In the genomic region with DNA sequence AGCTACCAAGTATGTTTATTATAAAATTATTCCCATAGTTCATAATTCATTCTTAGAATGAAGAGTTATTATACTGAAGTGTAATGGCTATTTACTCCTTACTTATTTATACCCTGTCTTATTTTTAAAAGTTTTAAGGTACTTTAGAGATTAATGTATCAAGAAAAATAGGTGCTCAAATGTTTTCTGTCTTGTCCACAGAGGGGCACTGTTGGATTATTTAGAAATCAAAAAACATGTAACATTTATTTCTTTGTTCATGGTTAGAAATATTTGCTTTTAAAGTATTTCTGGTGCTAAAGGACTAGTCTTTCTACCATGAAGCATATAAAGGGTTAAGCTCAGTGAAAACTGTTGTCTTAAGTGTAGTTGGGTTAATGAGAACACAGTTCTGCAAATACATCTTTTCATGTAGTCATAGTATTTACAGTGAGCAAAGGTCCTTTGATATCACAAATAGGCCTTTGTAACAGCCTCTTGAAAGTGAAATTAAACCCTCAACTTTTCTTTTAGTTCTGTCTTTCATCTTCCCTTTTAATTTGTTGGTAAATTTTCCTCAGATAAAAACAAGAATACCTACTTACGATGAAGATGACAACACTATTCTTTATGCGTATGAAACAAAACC, we compare ENCODE assay signal across 2 cellular contexts.
TF ChIP-seq lines count a peak whose summit lies in the region.

No MANE protein-coding gene starts in this region.

TF ChIP-seq in IMR-90, 13 proteins besides CTCF, POLR2A, EP300 and RAD21:
- TF ChIP-seq FOS (IDR thresholded peaks at IDR 0.05; ENCODE audit: low read depth, low read length) (no peak), MXI1 (IDR thresholded peaks at IDR 0.05; ENCODE audit: borderline replicate concordance, low read depth, low read length) (no peak)

TF ChIP-seq in GM12878, 131 proteins besides CTCF, POLR2A, EP300 and RAD21:
- no peak for TF ChIP-seq GABPA (IDR thresholded peaks at IDR 0.05; ENCODE audit: low read depth)
- TF ChIP-seq, protein P1, sequence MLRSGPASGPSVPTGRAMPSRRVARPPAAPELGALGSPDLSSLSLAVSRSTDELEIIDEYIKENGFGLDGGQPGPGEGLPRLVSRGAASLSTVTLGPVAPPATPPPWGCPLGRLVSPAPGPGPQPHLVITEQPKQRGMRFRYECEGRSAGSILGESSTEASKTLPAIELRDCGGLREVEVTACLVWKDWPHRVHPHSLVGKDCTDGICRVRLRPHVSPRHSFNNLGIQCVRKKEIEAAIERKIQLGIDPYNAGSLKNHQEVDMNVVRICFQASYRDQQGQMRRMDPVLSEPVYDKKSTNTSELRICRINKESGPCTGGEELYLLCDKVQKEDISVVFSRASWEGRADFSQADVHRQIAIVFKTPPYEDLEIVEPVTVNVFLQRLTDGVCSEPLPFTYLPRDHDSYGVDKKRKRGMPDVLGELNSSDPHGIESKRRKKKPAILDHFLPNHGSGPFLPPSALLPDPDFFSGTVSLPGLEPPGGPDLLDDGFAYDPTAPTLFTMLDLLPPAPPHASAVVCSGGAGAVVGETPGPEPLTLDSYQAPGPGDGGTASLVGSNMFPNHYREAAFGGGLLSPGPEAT (IDR thresholded peaks at IDR 0.05; ENCODE audit: low read depth), result no peak
- TF ChIP-seq CHD4 (IDR thresholded peaks at IDR 0.05), result no peak
- TF ChIP-seq, protein P2, sequence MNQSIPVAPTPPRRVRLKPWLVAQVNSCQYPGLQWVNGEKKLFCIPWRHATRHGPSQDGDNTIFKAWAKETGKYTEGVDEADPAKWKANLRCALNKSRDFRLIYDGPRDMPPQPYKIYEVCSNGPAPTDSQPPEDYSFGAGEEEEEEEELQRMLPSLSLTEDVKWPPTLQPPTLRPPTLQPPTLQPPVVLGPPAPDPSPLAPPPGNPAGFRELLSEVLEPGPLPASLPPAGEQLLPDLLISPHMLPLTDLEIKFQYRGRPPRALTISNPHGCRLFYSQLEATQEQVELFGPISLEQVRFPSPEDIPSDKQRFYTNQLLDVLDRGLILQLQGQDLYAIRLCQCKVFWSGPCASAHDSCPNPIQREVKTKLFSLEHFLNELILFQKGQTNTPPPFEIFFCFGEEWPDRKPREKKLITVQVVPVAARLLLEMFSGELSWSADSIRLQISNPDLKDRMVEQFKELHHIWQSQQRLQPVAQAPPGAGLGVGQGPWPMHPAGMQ (IDR thresholded peaks at IDR 0.05; ENCODE audit: borderline replicate concordance), result no peak
- no peak; the same call in 1 of the 2 replicates for TF ChIP-seq SMC3 (IDR thresholded peaks at IDR 0.05; ENCODE audit: borderline replicate concordance, low read length)
- TF ChIP-seq, protein P3, sequence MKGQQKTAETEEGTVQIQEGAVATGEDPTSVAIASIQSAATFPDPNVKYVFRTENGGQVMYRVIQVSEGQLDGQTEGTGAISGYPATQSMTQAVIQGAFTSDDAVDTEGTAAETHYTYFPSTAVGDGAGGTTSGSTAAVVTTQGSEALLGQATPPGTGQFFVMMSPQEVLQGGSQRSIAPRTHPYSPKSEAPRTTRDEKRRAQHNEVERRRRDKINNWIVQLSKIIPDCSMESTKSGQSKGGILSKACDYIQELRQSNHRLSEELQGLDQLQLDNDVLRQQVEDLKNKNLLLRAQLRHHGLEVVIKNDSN (IDR thresholded peaks at IDR 0.05; ENCODE audit: borderline replicate concordance, extremely low read length, insufficient read depth, low read depth, low read length), result no peak
- TF ChIP-seq EGR1 (IDR thresholded peaks at IDR 0.05; ENCODE audit: borderline replicate concordance in 1 of 2, low read depth in 2 of 2, low read length in 2 of 2), result no peak
- TF ChIP-seq CHD1 (IDR thresholded peaks at IDR 0.05; ENCODE audit: low read depth, low read length), result no peak
- TF ChIP-seq POLR2AphosphoS5 (IDR thresholded peaks at IDR 0.05; ENCODE audit: low read length), result no peak
